ENCODE assay signal across 25 cellular contexts in genomic region chr6:17901493-17901892, GRCh38.
"Had no signal": no experiment of that assay in that cellular context is flagged by ENCODE, and none has a peak within 500 bp of the region (broad histone marks: within the 10 kb centered on the region; RNA-seq: fewer than 3 reads in every experiment).

No MANE protein-coding gene starts in this region.

- H3K27ac Mint-ChIP-seq: immature natural killer cell, mesothelial cell of epicardium, naive B cell had no signal

- H3K27me3 Mint-ChIP-seq: naive B cell had no signal

- H2AFZ ChIP-seq: hepatocyte had no signal

- H3K27ac ChIP-seq: coronary artery, epithelial cell of prostate, esophagus squamous epithelium, gastroesophageal sphincter, heart left ventricle, hepatocyte, left lung, lower lobe of right lung had no signal

- H3K4me3 ChIP-seq: coronary artery, dorsolateral prefrontal cortex, esophagus squamous epithelium, gastroesophageal sphincter, heart left ventricle, hepatocyte, left lung, lower lobe of right lung, mucosa of descending colon had no signal

- H3K9me3 ChIP-seq: esophagus squamous epithelium, gastroesophageal sphincter, heart left ventricle, left lung, lower lobe of right lung had no signal

- H3K4me3 Mint-ChIP-seq: immature natural killer cell, mesothelial cell of epicardium, naive B cell had no signal

- H3K36me3 ChIP-seq: lower lobe of right lung had no signal

- H3K4me2 ChIP-seq: hepatocyte had no signal

- ATAC-seq: esophagus mucosa, gastroesophageal sphincter, heart left ventricle, left cardiac atrium, left lung, left ventricle myocardium superior, lower lobe of right lung, mucosa of descending colon had no signal

- H3K27me3 ChIP-seq: dorsolateral prefrontal cortex, esophagus squamous epithelium, gastroesophageal sphincter, heart left ventricle, hepatocyte, left lung had no signal

- DNase-seq: dermis blood vessel endothelial cell; dorsolateral prefrontal cortex; effector CD4-positive, alpha-beta T cell; effector memory CD4-positive, alpha-beta T cell; erythroblast; esophagus squamous epithelium; foreskin fibroblast; foreskin melanocyte; heart left ventricle; hypothalamus; immature natural killer cell; islet precursor cell; left cardiac atrium; left lung; left ventricle myocardium superior; lower lobe of right lung; mesenchymal stem cell; mucosa of descending colon; naive B cell had no signal
